Comparison of ENCODE assay signal across 1 cellular context in the genomic region with DNA sequence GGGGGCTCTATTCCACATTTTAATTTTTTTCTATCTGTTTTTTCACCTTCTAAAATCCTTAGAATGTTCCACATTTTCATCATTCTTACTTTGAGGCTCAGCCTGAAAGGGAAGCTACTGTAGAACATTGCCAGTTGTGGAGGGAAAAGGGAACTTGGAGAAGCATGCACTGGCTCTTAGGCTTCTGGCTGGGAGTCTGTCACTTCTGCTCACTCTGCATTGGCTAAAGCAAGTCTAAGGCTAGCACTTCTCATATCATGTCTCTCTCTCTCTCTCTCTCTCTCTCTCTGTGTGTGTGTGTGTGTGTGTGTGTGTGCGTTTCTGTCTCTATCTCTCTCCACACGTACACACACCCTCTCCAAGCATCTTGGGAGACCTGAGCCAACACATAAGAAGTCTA.
TF ChIP-seq lines count a peak whose summit lies in the region.

No MANE protein-coding gene starts in this region.

TF ChIP-seq in HepG2, 621 proteins besides CTCF, POLR2A, EP300 and RAD21:
- TF ChIP-seq, protein P1, sequence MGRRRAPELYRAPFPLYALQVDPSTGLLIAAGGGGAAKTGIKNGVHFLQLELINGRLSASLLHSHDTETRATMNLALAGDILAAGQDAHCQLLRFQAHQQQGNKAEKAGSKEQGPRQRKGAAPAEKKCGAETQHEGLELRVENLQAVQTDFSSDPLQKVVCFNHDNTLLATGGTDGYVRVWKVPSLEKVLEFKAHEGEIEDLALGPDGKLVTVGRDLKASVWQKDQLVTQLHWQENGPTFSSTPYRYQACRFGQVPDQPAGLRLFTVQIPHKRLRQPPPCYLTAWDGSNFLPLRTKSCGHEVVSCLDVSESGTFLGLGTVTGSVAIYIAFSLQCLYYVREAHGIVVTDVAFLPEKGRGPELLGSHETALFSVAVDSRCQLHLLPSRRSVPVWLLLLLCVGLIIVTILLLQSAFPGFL (CRISPR knock-in tag; IDR thresholded peaks at IDR 0.05): no peak
- no peak for TF ChIP-seq ETV5 (CRISPR knock-in tag; IDR thresholded peaks at IDR 0.05; ENCODE audit: borderline replicate concordance)
- no peak for TF ChIP-seq KLF16 (CRISPR knock-in tag; IDR thresholded peaks at IDR 0.05)
- TF ChIP-seq CBX1 (IDR thresholded peaks at IDR 0.05; ENCODE audit: low read depth): no peak
- TF ChIP-seq ZBTB3 (CRISPR knock-in tag; IDR thresholded peaks at IDR 0.05; ENCODE audit: borderline replicate concordance, low read depth): no peak
- TF ChIP-seq ZBTB8A (CRISPR knock-in tag; IDR thresholded peaks at IDR 0.05; ENCODE audit: borderline replicate concordance, low read depth): no peak
- TF ChIP-seq RNF2 (conservative IDR thresholded peaks at IDR 0.05; ENCODE audit: low read depth): no peak
- no peak for TF ChIP-seq DNMT1 (CRISPR knock-in tag; IDR thresholded peaks at IDR 0.05)
- TF ChIP-seq HNF4G (IDR thresholded peaks at IDR 0.05; ENCODE audit: borderline replicate concordance, low read depth, low read length): no peak
- TF ChIP-seq HNF4G (CRISPR knock-in tag; IDR thresholded peaks at IDR 0.05; ENCODE audit: borderline replicate concordance, low read depth): no peak
- no peak for TF ChIP-seq ZNF644 (CRISPR knock-in tag; IDR thresholded peaks at IDR 0.05; ENCODE audit: low read depth)
- no peak for TF ChIP-seq ZNF780A (CRISPR knock-in tag; IDR thresholded peaks at IDR 0.05)
- no peak for TF ChIP-seq ZSCAN21 (CRISPR knock-in tag; IDR thresholded peaks at IDR 0.05; ENCODE audit: borderline replicate concordance)
- no peak for TF ChIP-seq SMARCE1 (IDR thresholded peaks at IDR 0.05; ENCODE audit: borderline replicate concordance)
- no peak for TF ChIP-seq HOXA5 (CRISPR knock-in tag; IDR thresholded peaks at IDR 0.05)
- TF ChIP-seq FOSL2 (CRISPR knock-in tag; IDR thresholded peaks at IDR 0.05): no peak
- no peak for TF ChIP-seq AGO2 (optimal IDR thresholded peaks at IDR 0.05; ENCODE audit: low read depth, low read length)
- no peak for TF ChIP-seq BCL6 (CRISPR knock-in tag; IDR thresholded peaks at IDR 0.05)
- no peak for TF ChIP-seq ZNF569 (CRISPR knock-in tag; IDR thresholded peaks at IDR 0.05; ENCODE audit: borderline replicate concordance)
